Comparison of ENCODE assay signal across 8 cellular contexts in the genomic region with DNA sequence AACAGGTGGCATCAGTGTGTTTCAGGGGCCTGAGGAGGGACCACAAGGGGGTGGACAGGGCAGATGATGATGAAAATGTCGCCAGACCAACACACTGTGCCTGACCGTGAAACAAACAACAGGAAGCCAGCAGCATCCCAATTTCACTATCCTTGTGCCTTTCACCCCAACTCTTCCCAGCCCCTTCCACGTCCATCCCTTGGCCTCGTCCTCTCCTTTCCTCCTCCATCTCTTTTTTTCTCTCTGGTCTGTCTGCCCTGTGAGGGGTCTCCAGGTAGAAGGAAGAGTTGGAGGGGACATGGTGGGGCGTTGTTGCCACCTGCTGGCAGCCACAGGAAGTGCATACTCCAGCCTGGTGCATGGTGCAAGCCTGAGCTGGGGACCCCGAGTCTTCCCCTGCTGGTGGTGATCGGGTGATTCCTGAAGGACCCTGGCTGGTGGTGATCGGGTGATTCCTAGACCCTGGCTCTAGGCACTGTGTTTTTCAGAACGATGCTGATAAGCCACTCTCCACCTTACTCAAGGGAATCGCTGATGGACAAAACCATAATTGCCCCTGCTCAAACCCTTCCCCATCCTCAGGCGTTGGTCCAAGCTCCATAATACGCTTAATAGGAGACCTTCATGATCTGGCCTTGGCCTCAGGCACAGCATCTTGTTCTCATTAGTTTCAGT. TPM values are rescaled to one million over a fixed set of nuclear protein-coding genes. Genes with fewer than 3 reads are reported as not detected.
DNase-seq lines count a peak whose midpoint lies in the region; ATAC-seq lines count a peak whose summit lies in the region.

No MANE protein-coding gene starts in this region.

- ATAC-seq in HG03045 (IDR thresholded peaks at IDR 0.05; ENCODE audit: unreplicated experiment) = no peak

- DNase-seq in SKM-1 treated with dmso at 0.1 percent for 144 hours (lab: John Stamatoyannopoulos, UW; ENCODE audit: unreplicated experiment) (peak; percentile 5), SKM-1 (lab: John Stamatoyannopoulos, UW; ENCODE audit: unreplicated experiment) (no peak), NCI-H146 treated with DMSO at 0.1 percent for 48 hours (lab: John Stamatoyannopoulos, UW; ENCODE audit: unreplicated experiment) (peak; percentile 4), cerebellum (ENCODE audit: low spot score) (peak; percentile 60), medulla oblongata (ENCODE audit: extremely low spot score) (peak; percentile 41)
- DNase-seq in activated CD4-positive, alpha-beta T cell treated with anti-CD3 and anti-CD28 coated beads for 1 hour = peak; percentile 43
- DNase-seq in stimulated activated CD8-positive, alpha-beta memory T cell treated with anti-CD3 and anti-CD28 coated beads, Interleukin-4, amount 100 ng/mL, for 48 hours = peak; percentile 84

RNA-seq across cellular contexts. Expression of a gene that starts 21.7 kb away (rescaled TPM):
- total RNA-seq in cerebellum = 102 TPM

RNA-seq across cellular contexts. Expression of a gene that starts 25.1 kb away (rescaled TPM):
- 4.5 TPM for total RNA-seq in cerebellum
